In the genomic region with DNA sequence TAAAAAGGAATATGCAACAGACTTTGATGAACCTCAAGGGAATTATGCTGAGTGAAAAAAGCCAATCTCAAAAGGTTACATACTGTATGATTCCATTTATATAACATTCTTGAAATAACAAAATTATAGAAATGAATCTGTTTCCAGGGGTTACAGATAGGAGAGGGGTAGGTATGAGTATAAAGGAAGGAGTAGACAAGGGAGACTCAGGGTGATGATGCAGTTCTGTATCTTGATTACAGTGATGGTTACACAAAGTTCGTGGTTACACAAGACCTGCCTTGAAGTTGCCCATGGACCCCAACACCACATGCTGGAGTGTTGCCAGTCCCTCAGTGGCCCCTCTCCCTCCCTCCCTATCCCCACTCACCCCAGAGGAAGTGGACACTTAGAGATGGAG, we compare ENCODE assay signal across 29 cellular contexts.
"Had no signal": no experiment of that assay in that cellular context is flagged by ENCODE, and none has a peak within 500 bp of the region (broad histone marks: within the 10 kb centered on the region; RNA-seq: fewer than 3 reads in every experiment).

No MANE protein-coding gene starts in this region.

- H3K27ac Mint-ChIP-seq: activated B cell treated with CpG ODN at 0.5 μM for 24 hours; activated CD4-positive, alpha-beta memory T cell treated with anti-CD3 and anti-CD28 coated beads, Interleukin-2, amount 10 ng/mL, durations not matched to agents 7 days and 5 days; activated CD4-positive, alpha-beta T cell treated with anti-CD3 and anti-CD28 coated beads, Interleukin-2, amount 10 ng/mL, durations not matched to agents 7 days and 5 days; activated naive CD4-positive, alpha-beta T cell treated with anti-CD3 and anti-CD28 coated beads for 36 hours; activated naive CD4-positive, alpha-beta T cell treated with anti-CD3 and anti-CD28 coated beads, Interleukin-2, amount 50 U/mL, for 24 hours; activated naive CD8-positive, alpha-beta T cell treated with anti-CD3 and anti-CD28 coated beads, Interleukin-2, amount 10 ng/mL, durations not matched to agents 7 days and 5 days; activated T-helper 2 cell treated with anti-CD3 and anti-CD28 coated beads, Interferon-gamma antibody, Interleukin-2, Interleukin-4, amounts not matched to agents 10 μg/mL and 5 μg/mL and 100 μg/mL, durations not matched to agents 14 hours and 24 hours and 36 hours; effector memory CD8-positive, alpha-beta T cell; T-helper 17 cell; T-helper 2 cell treated with Interferon-gamma antibody and Interleukin-4, amounts not matched to agents 5 μg/mL and 100 μg/mL, for 36 hours had no signal

- H3K36me3 Mint-ChIP-seq: activated naive CD4-positive, alpha-beta T cell treated with anti-CD3 and anti-CD28 coated beads, Interleukin-2, amount 50 U/mL, for 24 hours; activated naive CD8-positive, alpha-beta T cell treated with anti-CD3 and anti-CD28 coated beads, Interleukin-2, amount 10 ng/mL, durations not matched to agents 7 days and 5 days had no signal

- H3K27me3 Mint-ChIP-seq: activated B cell treated with CpG ODN at 0.5 μM for 24 hours had no signal

- H3K4me3 Mint-ChIP-seq: activated B cell treated with CpG ODN at 0.5 μM for 24 hours; activated CD4-positive, alpha-beta memory T cell treated with anti-CD3 and anti-CD28 coated beads, Interleukin-2, amount 10 ng/mL, durations not matched to agents 7 days and 5 days; activated CD4-positive, alpha-beta T cell treated with anti-CD3 and anti-CD28 coated beads, Interleukin-2, amount 10 ng/mL, durations not matched to agents 7 days and 5 days; activated naive CD4-positive, alpha-beta T cell treated with anti-CD3 and anti-CD28 coated beads for 36 hours; activated naive CD4-positive, alpha-beta T cell treated with anti-CD3 and anti-CD28 coated beads, Interleukin-2, amount 50 U/mL, for 24 hours; activated naive CD8-positive, alpha-beta T cell treated with anti-CD3 and anti-CD28 coated beads, Interleukin-2, amount 10 ng/mL, durations not matched to agents 7 days and 5 days; activated T-cell treated with anti-CD3 and anti-CD28 coated beads, Interleukin-2, amount 50 U/mL, for 4 hours; effector memory CD8-positive, alpha-beta T cell; T-helper 17 cell; T-helper 2 cell treated with Interferon-gamma antibody and Interleukin-4, amounts not matched to agents 5 μg/mL and 100 μg/mL, for 36 hours had no signal

- H3K4me1 Mint-ChIP-seq: activated B cell treated with CpG ODN at 0.5 μM for 24 hours; activated CD4-positive, alpha-beta memory T cell treated with anti-CD3 and anti-CD28 coated beads, Interleukin-2, amount 10 ng/mL, durations not matched to agents 7 days and 5 days; activated CD4-positive, alpha-beta T cell treated with anti-CD3 and anti-CD28 coated beads, Interleukin-2, amount 10 ng/mL, durations not matched to agents 7 days and 5 days; activated naive CD4-positive, alpha-beta T cell treated with anti-CD3 and anti-CD28 coated beads, Interleukin-2, amount 50 U/mL, for 24 hours; activated naive CD8-positive, alpha-beta T cell treated with anti-CD3 and anti-CD28 coated beads, Interleukin-2, amount 10 ng/mL, durations not matched to agents 7 days and 5 days had no signal

- H3K9me3 ChIP-seq: body of pancreas had no signal

- H3K9me3 Mint-ChIP-seq: activated CD4-positive, alpha-beta memory T cell treated with anti-CD3 and anti-CD28 coated beads, Interleukin-2, amount 10 ng/mL, durations not matched to agents 7 days and 5 days; activated CD4-positive, alpha-beta T cell treated with anti-CD3 and anti-CD28 coated beads, Interleukin-2, amount 10 ng/mL, durations not matched to agents 7 days and 5 days; activated naive CD4-positive, alpha-beta T cell treated with anti-CD3 and anti-CD28 coated beads, Interleukin-2, amount 50 U/mL, for 24 hours; activated naive CD8-positive, alpha-beta T cell treated with anti-CD3 and anti-CD28 coated beads, Interleukin-2, amount 10 ng/mL, durations not matched to agents 7 days and 5 days; activated T-helper 2 cell treated with anti-CD3 and anti-CD28 coated beads, Interferon-gamma antibody, Interleukin-2, Interleukin-4, amounts not matched to agents 10 μg/mL and 5 μg/mL and 100 μg/mL, durations not matched to agents 14 hours and 24 hours and 36 hours; T-helper 2 cell treated with Interferon-gamma antibody and Interleukin-4, amounts not matched to agents 5 μg/mL and 100 μg/mL, for 36 hours had no signal

- ATAC-seq: activated T-cell treated with anti-CD3 and anti-CD28 coated beads, Interleukin-2, amount 50 U/mL, for 4 hours; body of pancreas; effector memory CD8-positive, alpha-beta T cell; foreskin keratinocyte; gastroesophageal sphincter; heart right ventricle; T-helper 17 cell had no signal

- H3K36me3 ChIP-seq: esophagus muscularis mucosa, gastroesophageal sphincter, heart right ventricle, WERI-Rb-1 had no signal

- DNase-seq: activated B cell treated with CpG ODN at 0.5 μM for 24 hours; activated CD4-positive, alpha-beta memory T cell treated with anti-CD3 and anti-CD28 coated beads, Interleukin-2, amount 10 ng/mL, durations not matched to agents 7 days and 5 days; activated CD4-positive, alpha-beta T cell treated with anti-CD3 and anti-CD28 coated beads, Interleukin-2, amount 10 ng/mL, durations not matched to agents 7 days and 5 days; activated CD4-positive, alpha-beta T cell treated with anti-CD3 and anti-CD28 coated beads, Interleukin-2, amount 50 U/mL, for 4 hours; activated CD8-positive, alpha-beta memory T cell treated with anti-CD3 and anti-CD28 coated beads for 24 hours; activated effector memory CD4-positive, alpha-beta T cell treated with anti-CD3 and anti-CD28 coated beads, Interleukin-2, amount 50 U/mL, for 16 hours; activated naive CD4-positive, alpha-beta T cell treated with anti-CD3 and anti-CD28 coated beads for 36 hours; activated naive CD8-positive, alpha-beta T cell treated with anti-CD3 and anti-CD28 coated beads, Interleukin-2, amount 10 ng/mL, durations not matched to agents 7 days and 5 days; activated T-cell treated with anti-CD3 and anti-CD28 coated beads, Interleukin-2, amount 50 U/mL, for 4 hours; amygdala; aorta; body of pancreas; caudate nucleus; cortex of kidney; dermis blood vessel endothelial cell; effector CD4-positive, alpha-beta T cell; effector memory CD8-positive, alpha-beta T cell; erythroblast; foreskin keratinocyte; heart right ventricle; T-helper 1 cell; T-helper 17 cell; T1000; WERI-Rb-1 had no signal

- H3K27me3 ChIP-seq: body of pancreas, esophagus muscularis mucosa, foreskin keratinocyte, gastroesophageal sphincter, heart right ventricle had no signal

- H3K4me3 ChIP-seq: body of pancreas, esophagus muscularis mucosa, gastroesophageal sphincter, heart right ventricle had no signal

- H3K4me1 ChIP-seq: body of pancreas, esophagus muscularis mucosa, foreskin keratinocyte, heart right ventricle had no signal
